ENCODE assay signal across 19 cellular contexts in the genomic region with DNA sequence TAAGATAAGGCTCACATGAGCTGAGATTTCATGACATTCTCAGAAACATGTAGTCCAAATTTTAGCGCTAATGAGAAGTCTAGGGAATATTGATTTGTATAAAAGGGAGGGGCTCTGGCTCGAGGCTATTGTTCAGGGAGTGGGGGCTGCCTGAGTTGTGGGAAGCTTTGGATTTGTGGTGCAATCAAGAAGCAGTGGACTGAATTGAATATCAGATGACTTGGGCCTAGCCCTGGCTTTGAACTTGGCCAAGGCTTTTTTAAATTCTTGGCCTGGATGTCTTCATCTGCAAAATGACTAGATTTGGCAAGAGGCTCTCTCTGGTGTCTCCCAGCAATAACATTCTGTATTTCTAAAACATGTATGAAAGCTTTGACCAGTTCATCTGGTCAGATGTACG.
A peak's percentile ranks its signal among the peaks of the same experiment; 100 is the strongest.
DNase-seq lines count a peak whose midpoint lies in the region; ATAC-seq, FAIRE-seq and TF ChIP-seq lines count a peak whose summit lies in the region.
"Had no signal": no experiment of that assay in that cellular context is flagged by ENCODE, and none has a peak within 500 bp of the region (broad histone marks: within the 10 kb centered on the region; RNA-seq: fewer than 3 reads in every experiment).

No MANE protein-coding gene starts in this region.

- H3K4me3 ChIP-seq in GM23248, result no peak overlapping the region
- no peak overlapping the region for H3K4me3 ChIP-seq in GM23338
- no peak overlapping the region for H3K4me3 ChIP-seq in neural cell (ENCODE audit: low read length)
- H3K4me3 ChIP-seq: A549 had no signal

- H3K27me3 Mint-ChIP-seq in GM23338 (ENCODE audit: insufficient read depth, low read depth, poor library complexity), result no peaks in the 10 kb centered on the region
- H3K27me3 Mint-ChIP-seq: IgD-negative memory B cell had no signal

- no peaks in the 10 kb centered on the region for H3K9me3 ChIP-seq in GM23248 (ENCODE audit: low read depth)
- H3K9me3 ChIP-seq in neural cell (ENCODE audit: low read length), result no peaks in the 10 kb centered on the region
- H3K9me3 ChIP-seq: A549, BE2C had no signal

- DNase-seq in GM23248, result peak; percentile 29
- DNase-seq in GM23338 (ENCODE audit: low spot score), result no peak
- peak; percentile 62 for DNase-seq in fibroblast of peridontal ligament (ENCODE audit: extremely low read depth)
- no peak for DNase-seq in NCI-H1436 (lab: John Stamatoyannopoulos, UW)
- DNase-seq in RCC 7860 (ENCODE audit: low spot score), result no peak
- DNase-seq: BE2C; CD4-positive, alpha-beta memory T cell; COR-L47; DND-41; GDM1 had no signal

- in situ Hi-C loops in GM23248 (cut with MboI), result no loop called here

- H3K9me3 Mint-ChIP-seq in GM23338, result no peaks in the 10 kb centered on the region
- H3K9me3 Mint-ChIP-seq: IgD-negative memory B cell had no signal

- WGBS in GM23248 (ENCODE audit: low coverage in 1 of 2, low lambda C conversion rate in 2 of 2, missing lambda C conversion rate in 2 of 2), 2 experiments, result 33 to 41% methylated on average over 3 of the region's 3 CpGs

- peaks cover 42% of the 10 kb centered on the region for H3K4me1 Mint-ChIP-seq in GM23338
- H3K4me1 Mint-ChIP-seq: CD4-positive, alpha-beta memory T cell had no signal

- H3K36me3 ChIP-seq in GM23248 (ENCODE audit: low read depth) (no peaks in the 10 kb centered on the region), GM23338 (ENCODE audit: insufficient read depth) (no peaks in the 10 kb centered on the region), neural cell (ENCODE audit: insufficient read depth, low read length) (no peaks in the 10 kb centered on the region)
- H3K36me3 ChIP-seq: BE2C had no signal

- H3K27ac ChIP-seq in GM23248 (no peak overlapping the region), GM23338 (ENCODE audit: low read depth) (no peak overlapping the region), neural cell (ENCODE audit: low read length) (peak overlapping the region; percentile 86)
- H3K27ac ChIP-seq: A549, C4-2B had no signal

- no peaks in the 10 kb centered on the region for H3K79me2 ChIP-seq in GM23248 (ENCODE audit: insufficient read depth)
- H3K79me2 ChIP-seq in GM23338 (replicated peaks; ENCODE audit: insufficient read depth), result no peaks in the 10 kb centered on the region
- H3K79me2 ChIP-seq in neural cell (replicated peaks; ENCODE audit: insufficient read depth, low read length), result no peaks in the 10 kb centered on the region

- ATAC-seq in GM23338 (no peak), GM18520 (IDR thresholded peaks at IDR 0.05; ENCODE audit: unreplicated experiment) (no peak)
- ATAC-seq: A549, HCT116 had no signal

- H3K27me3 ChIP-seq in GM23248 (replicated peaks; ENCODE audit: insufficient read depth) (no peaks in the 10 kb centered on the region), GM23338 (ENCODE audit: insufficient read depth) (no peaks in the 10 kb centered on the region), neural cell (ENCODE audit: insufficient read depth, low read depth, low read length) (no peaks in the 10 kb centered on the region)
- H3K27me3 ChIP-seq: BE2C had no signal

- no peaks in the 10 kb centered on the region for H3K36me3 Mint-ChIP-seq in GM23338 (ENCODE audit: low read depth)
- H3K36me3 Mint-ChIP-seq: CD4-positive, alpha-beta memory T cell had no signal

- no peak overlapping the region for H3K9ac ChIP-seq in GM23248
- no peak overlapping the region for H3K9ac ChIP-seq in neural cell (ENCODE audit: low read length)

- H4K20me1 ChIP-seq in GM23248 (ENCODE audit: insufficient read depth) (no peaks in the 10 kb centered on the region), GM23338 (replicated peaks; ENCODE audit: insufficient read depth) (no peaks in the 10 kb centered on the region), neural cell (ENCODE audit: insufficient read depth) (no peaks in the 10 kb centered on the region)

- no peak overlapping the region for H3K4me3 Mint-ChIP-seq in GM23338
- H3K4me3 Mint-ChIP-seq: CD4-positive, alpha-beta memory T cell; IgD-negative memory B cell had no signal

- H3K9me2 ChIP-seq in GM23248 (ENCODE audit: insufficient read depth) (no peaks in the 10 kb centered on the region), GM23338 (ENCODE audit: insufficient read depth) (no peaks in the 10 kb centered on the region), neural cell (ENCODE audit: insufficient read depth, low read length) (no peaks in the 10 kb centered on the region)

- H3K4me1 ChIP-seq in GM23248 (ENCODE audit: insufficient read depth) (peaks cover 35% of the 10 kb centered on the region), GM23338 (ENCODE audit: insufficient read depth) (peaks cover 22% of the 10 kb centered on the region)
- H3K4me1 ChIP-seq: A549 had no signal

- FAIRE-seq in RCC 7860 (lab: Jason Lieb, UNC), result no peak
- FAIRE-seq: A549, GM12892, GM19239, H54 had no signal

- H2AFZ ChIP-seq in GM23248, result no peak overlapping the region
- H2AFZ ChIP-seq in GM23338, result no peak overlapping the region
- no peak overlapping the region for H2AFZ ChIP-seq in neural cell (ENCODE audit: low read depth, low read length)

- TF ChIP-seq RAD21 in neural cell (conservative IDR thresholded peaks at IDR 0.05), result no peak

- H3K27ac Mint-ChIP-seq in GM23338, result 0 out of 2 replicates have a peak overlapping the region, but pooled peaks have one; percentile 15
- H3K27ac Mint-ChIP-seq: CD4-positive, alpha-beta memory T cell; IgD-negative memory B cell had no signal

- H3K4me2 ChIP-seq in GM23248 (ENCODE audit: unreplicated experiment) (no peak overlapping the region), GM23338 (no peak overlapping the region), neural cell (ENCODE audit: low read length) (no peak overlapping the region)
- H3K4me2 ChIP-seq: A549 had no signal

- H3F3A ChIP-seq in GM23248 (ENCODE audit: insufficient read depth), result peaks cover 11% of the 10 kb centered on the region
- no peaks in the 10 kb centered on the region for H3F3A ChIP-seq in GM23338 (replicated peaks; ENCODE audit: low read depth)
- peaks cover 9% of the 10 kb centered on the region for H3F3A ChIP-seq in neural cell (ENCODE audit: insufficient read depth, low read length, poor library complexity, severe bottlenecking)

- no peak for TF ChIP-seq CTCF in GM23338 (conservative IDR thresholded peaks at IDR 0.05; ENCODE audit: low read depth in 2 of 2)
- no peak for TF ChIP-seq CTCF in neural cell (IDR thresholded peaks at IDR 0.05; ENCODE audit: poor library complexity, severe bottlenecking)

- TF ChIP-seq EP300 in neural cell (conservative IDR thresholded peaks at IDR 0.05; ENCODE audit: poor library complexity, severe bottlenecking), result no peak

TF ChIP-seq in GM23338, 12 proteins besides CTCF, POLR2A, EP300 and RAD21 (continues in another document):
- TF ChIP-seq JUNB (IDR thresholded peaks at IDR 0.05; ENCODE audit: unreplicated experiment), result no peak
- TF ChIP-seq, protein P1, sequence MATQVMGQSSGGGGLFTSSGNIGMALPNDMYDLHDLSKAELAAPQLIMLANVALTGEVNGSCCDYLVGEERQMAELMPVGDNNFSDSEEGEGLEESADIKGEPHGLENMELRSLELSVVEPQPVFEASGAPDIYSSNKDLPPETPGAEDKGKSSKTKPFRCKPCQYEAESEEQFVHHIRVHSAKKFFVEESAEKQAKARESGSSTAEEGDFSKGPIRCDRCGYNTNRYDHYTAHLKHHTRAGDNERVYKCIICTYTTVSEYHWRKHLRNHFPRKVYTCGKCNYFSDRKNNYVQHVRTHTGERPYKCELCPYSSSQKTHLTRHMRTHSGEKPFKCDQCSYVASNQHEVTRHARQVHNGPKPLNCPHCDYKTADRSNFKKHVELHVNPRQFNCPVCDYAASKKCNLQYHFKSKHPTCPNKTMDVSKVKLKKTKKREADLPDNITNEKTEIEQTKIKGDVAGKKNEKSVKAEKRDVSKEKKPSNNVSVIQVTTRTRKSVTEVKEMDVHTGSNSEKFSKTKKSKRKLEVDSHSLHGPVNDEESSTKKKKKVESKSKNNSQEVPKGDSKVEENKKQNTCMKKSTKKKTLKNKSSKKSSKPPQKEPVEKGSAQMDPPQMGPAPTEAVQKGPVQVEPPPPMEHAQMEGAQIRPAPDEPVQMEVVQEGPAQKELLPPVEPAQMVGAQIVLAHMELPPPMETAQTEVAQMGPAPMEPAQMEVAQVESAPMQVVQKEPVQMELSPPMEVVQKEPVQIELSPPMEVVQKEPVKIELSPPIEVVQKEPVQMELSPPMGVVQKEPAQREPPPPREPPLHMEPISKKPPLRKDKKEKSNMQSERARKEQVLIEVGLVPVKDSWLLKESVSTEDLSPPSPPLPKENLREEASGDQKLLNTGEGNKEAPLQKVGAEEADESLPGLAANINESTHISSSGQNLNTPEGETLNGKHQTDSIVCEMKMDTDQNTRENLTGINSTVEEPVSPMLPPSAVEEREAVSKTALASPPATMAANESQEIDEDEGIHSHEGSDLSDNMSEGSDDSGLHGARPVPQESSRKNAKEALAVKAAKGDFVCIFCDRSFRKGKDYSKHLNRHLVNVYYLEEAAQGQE (IDR thresholded peaks at IDR 0.05; ENCODE audit: unreplicated experiment), result no peak
- TF ChIP-seq EZH2 (IDR thresholded peaks at IDR 0.05; ENCODE audit: low read depth, unreplicated experiment), result no peak

TF ChIP-seq in neural cell, 6 proteins besides CTCF, POLR2A, EP300 and RAD21 (continues in another document):
- TF ChIP-seq EZH2 (IDR thresholded peaks at IDR 0.05; ENCODE audit: borderline replicate concordance, insufficient read depth, low read length, poor library complexity, severe bottlenecking) (no peak), MXI1 (conservative IDR thresholded peaks at IDR 0.05; ENCODE audit: poor library complexity, severe bottlenecking) (no peak)

Comparison
In these comparisons a context has a peak if more than half of its experiments do, and no peak if none do; other contexts are left out.
1. DNase-seq: peak in GM23248 (single experiment) and fibroblast of peridontal ligament (single experiment); none in GM23338 (single experiment), NCI-H1436 (single experiment) and RCC 7860 (single experiment).